Comparison of ENCODE assay signal across 8 cellular contexts in the genomic region with DNA sequence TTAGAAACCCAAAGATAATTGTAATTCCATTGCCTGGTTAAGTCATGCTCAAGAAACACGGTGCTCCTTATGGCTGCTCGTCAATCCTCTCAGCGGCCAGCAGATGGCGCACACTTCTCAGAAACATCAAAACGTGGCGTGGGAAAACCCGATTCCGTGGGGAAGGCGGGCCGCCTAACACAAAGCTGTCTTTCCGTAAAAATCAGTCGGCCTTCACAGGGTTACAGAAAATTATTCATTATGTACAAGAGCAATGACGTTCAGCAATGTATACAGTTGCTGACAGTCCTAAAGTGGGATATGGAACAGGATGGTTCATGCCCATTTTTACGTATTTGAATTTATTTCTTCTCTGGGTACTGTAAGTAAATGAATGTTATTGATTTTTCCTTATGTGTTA.
A peak's percentile ranks its signal among the peaks of the same experiment; 100 is the strongest.
DNase-seq lines count a peak whose midpoint lies in the region; ATAC-seq, FAIRE-seq and TF ChIP-seq lines count a peak whose summit lies in the region.

No MANE protein-coding gene starts in this region.

- peak; percentile 64 for ATAC-seq in HG03045 (IDR thresholded peaks at IDR 0.05; ENCODE audit: unreplicated experiment)

- H3K9me3 Mint-ChIP-seq in mesothelial cell of epicardium = no peaks in the 10 kb centered on the region

- peaks cover 29% of the 10 kb centered on the region for H3K4me1 Mint-ChIP-seq in mesothelial cell of epicardium

- FAIRE-seq in endometrium (lab: Jason Lieb, UNC) = peak; percentile 26

- peaks cover 8% of the 10 kb centered on the region for H3K27me3 Mint-ChIP-seq in mesothelial cell of epicardium (ENCODE audit: low read depth)

- H3K4me3 Mint-ChIP-seq in mesothelial cell of epicardium = peak overlapping the region; percentile 62

- H3K36me3 Mint-ChIP-seq in mesothelial cell of epicardium = no peaks in the 10 kb centered on the region

- no peak overlapping the region for H3K27ac Mint-ChIP-seq in mesothelial cell of epicardium

- peak; percentile 98 for TF ChIP-seq CTCF in mesothelial cell of epicardium (IDR thresholded peaks at IDR 0.05; ENCODE audit: unreplicated experiment)

- DNase-seq in activated gamma-delta T cell treated with Interleukin-2 at 50 U/mL for 16 hours (peak; percentile 45), activated gamma-delta T cell (lab: John Stamatoyannopoulos, UW) (no peak), NCI-H446 (lab: John Stamatoyannopoulos, UW) (peak; percentile 67 to 92), mesothelial cell of epicardium (ENCODE audit: low spot score in 2 of 2, unreplicated experiment in 2 of 2) (peak; percentile 57 to 75)
- peak; percentile 80 for DNase-seq in activated CD8-positive, alpha-beta memory T cell treated with anti-CD3 and anti-CD28 coated beads for 24 hours
- DNase-seq in stimulated activated CD8-positive, alpha-beta memory T cell treated with anti-CD3 and anti-CD28 coated beads, Interleukin-4, amount 100 ng/mL, for 24 hours (ENCODE audit: low read depth) = peak; percentile 39
